1 cellular context compared by ENCODE assay signal in genomic region chr16:19068237-19068815, GRCh38.
TF ChIP-seq lines count a peak whose summit lies in the region.

No MANE protein-coding gene starts in this region.

TF ChIP-seq in endothelial cell of umbilical vein, 7 proteins besides CTCF, POLR2A, EP300 and RAD21:
- TF ChIP-seq GATA2 (IDR thresholded peaks at IDR 0.05; ENCODE audit: insufficient read depth, insufficient read length, low read depth, low read length) = no peak
